In the genomic region with DNA sequence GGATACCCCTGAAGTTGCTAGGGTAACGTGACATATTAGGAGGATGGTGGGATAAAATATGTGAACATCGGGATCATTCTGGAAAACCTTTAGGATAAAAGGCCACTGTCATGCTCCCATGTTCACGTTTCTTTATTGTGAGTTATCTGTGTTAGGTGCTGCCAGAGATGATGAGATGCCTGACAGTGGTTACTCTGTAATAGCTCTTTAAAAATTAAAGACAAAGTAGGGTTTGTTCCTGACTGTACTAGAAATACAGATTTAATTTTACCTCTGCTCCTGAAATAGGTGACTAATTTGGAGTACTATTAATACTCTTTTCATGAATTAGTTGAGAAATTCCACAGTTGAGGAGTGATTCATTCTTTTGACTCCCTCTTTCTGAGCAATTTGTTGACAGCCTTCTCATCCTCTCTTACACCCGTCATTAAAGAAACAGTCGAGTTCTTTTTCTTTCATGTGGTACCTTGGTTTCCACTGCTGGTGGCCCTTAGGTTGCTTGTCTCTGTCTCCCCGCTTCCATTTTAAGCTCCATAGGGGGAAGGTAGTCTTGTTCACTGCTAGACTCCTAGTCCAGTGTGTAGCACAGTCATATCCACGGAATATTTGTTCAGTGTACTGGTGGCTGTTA, we compare ENCODE assay signal across 8 cellular contexts. TPM values are rescaled to one million over a fixed set of nuclear protein-coding genes. Genes with fewer than 3 reads are reported as not detected.
DNase-seq lines count a peak whose midpoint lies in the region; TF ChIP-seq lines count a peak whose summit lies in the region.

No MANE protein-coding gene starts in this region.

- H3K27ac ChIP-seq in mucosa of rectum (ENCODE audit: low read depth in 2 of 2, low read length in 2 of 2) (peak overlapping the region; percentile 82 to 85), adrenal gland (peak overlapping the region in 2 of 5 donors; percentile 69 to 85)

- H3K4me3 Mint-ChIP-seq in type B pancreatic cell: no peak overlapping the region

- no peak for TF ChIP-seq CTCF in astrocyte of the spinal cord (IDR thresholded peaks at IDR 0.05; ENCODE audit: low read depth, low read length)
- TF ChIP-seq CTCF in type B pancreatic cell (conservative IDR thresholded peaks at IDR 0.05): no peak
- TF ChIP-seq CTCF in adrenal gland (IDR thresholded peaks at IDR 0.05): no peak

- intact Hi-C loops in adrenal gland (cut with DNase I): loop anchor here in 1 of 2 donors (5.0 kb wide), 1 partner anchor 88 kb away; no protein-coding TSS in a partner anchor

- no peak for TF ChIP-seq POLR2A in adrenal gland (IDR thresholded peaks at IDR 0.05)

- peaks cover 19% of the 10 kb centered on the region for H3K36me3 Mint-ChIP-seq in type B pancreatic cell

- H3K27me3 Mint-ChIP-seq in type B pancreatic cell: no peaks in the 10 kb centered on the region

- peak overlapping the region; percentile 79 for H3K27ac Mint-ChIP-seq in type B pancreatic cell

- in situ Hi-C loops in astrocyte of the spinal cord (cut with HindIII; ENCODE audit: low sequenced_read_pairs) (no loop called here), G401 (cut with HindIII; ENCODE audit: low sequenced_read_pairs) (no loop called here)

- H3K4me3 ChIP-seq in astrocyte of the spinal cord (ENCODE audit: low read depth, low read length) (no peak overlapping the region), mucosa of rectum (ENCODE audit: low read length in 2 of 2) (no peak overlapping the region), adrenal gland (no peak overlapping the region)

- H3K4me1 ChIP-seq in mucosa of rectum (ENCODE audit: control insufficient read depth in 2 of 2, insufficient read depth in 2 of 2, low read length in 2 of 2) (peaks cover 30 to 35% of the 10 kb centered on the region in 2 donors), adrenal gland (replicated peaks in 1 of 2) (peaks cover 15 to 26% of the 10 kb centered on the region in 2 donors)

- peaks cover 30% of the 10 kb centered on the region for H3K4me1 Mint-ChIP-seq in type B pancreatic cell (ENCODE audit: unreplicated experiment)

- DNase-seq in activated gamma-delta T cell treated with Interleukin-2 at 50 U/mL for 16 hours: peak; percentile 26
- DNase-seq in activated gamma-delta T cell (lab: John Stamatoyannopoulos, UW): no peak
- peak; percentile 41 for DNase-seq in astrocyte of the spinal cord (ENCODE audit: low read depth, low spot score)
- DNase-seq in type B pancreatic cell (ENCODE audit: extremely low spot score, unreplicated experiment): no peak
- no peak for DNase-seq in AML-193 (lab: John Stamatoyannopoulos, UW)
- no peak for DNase-seq in adrenal gland
- no peak for DNase-seq in G401 (ENCODE audit: low spot score)

- WGBS in adrenal gland, 4 donors: 83 to 87% (median 86%) methylated on average over 7 of the region's 7 CpGs

- H3K9me3 Mint-ChIP-seq in type B pancreatic cell: no peaks in the 10 kb centered on the region

- H3K9ac ChIP-seq in mucosa of rectum (ENCODE audit: low read depth in 1 of 2, low read length in 2 of 2): peak overlapping the region in 1 of 2 donors; percentile 34

- H3K27me3 ChIP-seq in mucosa of rectum (ENCODE audit: control insufficient read depth in 2 of 2, insufficient read depth in 2 of 2, low read length in 2 of 2): no peaks in the 10 kb centered on the region
- H3K27me3 ChIP-seq in adrenal gland: no peaks in the 10 kb centered on the region

- peaks cover 0 to 14% of the 10 kb centered on the region in 2 donors for H3K36me3 ChIP-seq in mucosa of rectum (ENCODE audit: control insufficient read depth in 2 of 2, insufficient read depth in 2 of 2, low read length in 2 of 2)
- peaks cover 0 to 16% of the 10 kb centered on the region in 2 donors for H3K36me3 ChIP-seq in adrenal gland (replicated peaks in 1 of 2)

- H3K9me3 ChIP-seq in mucosa of rectum (ENCODE audit: control insufficient read depth in 2 of 2, low read length in 2 of 2): no peaks in the 10 kb centered on the region
- H3K9me3 ChIP-seq in adrenal gland (replicated peaks in 1 of 3): no peaks in the 10 kb centered on the region

RNA-seq across cellular contexts. Expression of a gene that starts 28.4 kb away (rescaled TPM):
- total RNA-seq in type B pancreatic cell (ENCODE audit: low replicate concordance) (102 and 155 TPM in 2 replicates), adrenal gland (10 to 100 TPM; 40.1 to 58.5 (median 49.7) TPM)
- 10 to 100 TPM; 19.0 to 71.8 (median 23.6) TPM for polyA plus RNA-seq in adrenal gland
- total RNA-seq in G401 (2014; rRNA removed; shearing (Covaris generic)): 603 and 649 TPM in 2 replicates

RNA-seq across cellular contexts. Expression of a gene that starts 45.4 kb away (rescaled TPM):
- total RNA-seq in type B pancreatic cell (ENCODE audit: low replicate concordance): 59.9 and 71.4 TPM in 2 replicates
- 10 to 100 TPM; 19.2 to 45.0 (median 27.1) TPM for total RNA-seq in adrenal gland
- polyA plus RNA-seq in adrenal gland: 10 to 100 TPM; 10.8 to 24.9 (median 19.7) TPM
- total RNA-seq in G401 (2014; rRNA removed; shearing (Covaris generic)): 12.4 and 16.8 TPM in 2 replicates

Comparison
In these comparisons a context has a peak if more than half of its experiments do, and no peak if none do; other contexts are left out.
1. DNase-seq: peak in activated gamma-delta T cell treated with Interleukin-2 at 50 U/mL for 16 hours (single experiment) and astrocyte of the spinal cord (single experiment); none in activated gamma-delta T cell (single experiment), type B pancreatic cell (single experiment), AML-193 (0 of 2), adrenal gland (0 of 7) and G401 (single experiment).